In genomic region chr3:196638922-196639516, GRCh38 we compare ENCODE assay signal across 8 cellular contexts. TPM values are rescaled to one million over a fixed set of nuclear protein-coding genes. Genes with fewer than 3 reads are reported as not detected.
A peak's percentile ranks its signal among the peaks of the same experiment; 100 is the strongest.
DNase-seq lines count a peak whose midpoint lies in the region; ATAC-seq and TF ChIP-seq lines count a peak whose summit lies in the region.

No MANE protein-coding gene starts in this region.

- H3K27ac ChIP-seq in suprapubic skin: peak overlapping the region; percentile 79

- peaks cover 23% of the 10 kb centered on the region for H3K4me1 ChIP-seq in suprapubic skin

- no peaks in the 10 kb centered on the region for H3K9me3 Mint-ChIP-seq in activated T-helper 17 cell treated with anti-CD3 and anti-CD28 coated beads, Interleukin-2, amount 50 U/mL, for 72 hours

- DNase-seq in DMS53 treated with DMSO at 0.1 percent for 48 hours (lab: John Stamatoyannopoulos, UW; ENCODE audit: unreplicated experiment) (peak; percentile 5), suprapubic skin (ENCODE audit: low spot score in 2 of 2) (no peak), NCI-H226 (no peak)
- DNase-seq in stimulated activated CD4-positive, alpha-beta T cell treated with anti-CD3 and anti-CD28 coated beads, Interleukin-1b, Interleukin-23, amount 100 ng/mL, for 48 hours: no peak

- H3K4me3 ChIP-seq in iPS-18c (ENCODE audit: insufficient read depth, low read depth, low read length): peak overlapping the region; percentile 31; the same call in 1 of the 2 replicates
- peak overlapping the region; percentile 62 for H3K4me3 ChIP-seq in suprapubic skin

- peaks cover 3% of the 10 kb centered on the region for H3K27me3 ChIP-seq in suprapubic skin

- peak overlapping the region; percentile 95 for H3K27ac Mint-ChIP-seq in activated T-helper 17 cell treated with anti-CD3 and anti-CD28 coated beads, Interleukin-2, amount 50 U/mL, for 72 hours

- H3K36me3 ChIP-seq in suprapubic skin: no peaks in the 10 kb centered on the region

- 31% methylated on average over 19 of the region's 19 CpGs for WGBS in suprapubic skin

- peaks cover 33% of the 10 kb centered on the region for H3K36me3 Mint-ChIP-seq in activated T-helper 17 cell treated with anti-CD3 and anti-CD28 coated beads, Interleukin-2, amount 50 U/mL, for 72 hours (ENCODE audit: low read depth)

- peak overlapping the region; percentile 99 for H3K4me3 Mint-ChIP-seq in activated T-helper 17 cell treated with anti-CD3 and anti-CD28 coated beads, Interleukin-2, amount 50 U/mL, for 72 hours

- H3K27me3 Mint-ChIP-seq in activated T-helper 17 cell treated with anti-CD3 and anti-CD28 coated beads, Interleukin-2, amount 50 U/mL, for 72 hours: no peaks in the 10 kb centered on the region

- no peak for TF ChIP-seq EP300 in suprapubic skin (IDR thresholded peaks at IDR 0.05)

- H3K9me3 ChIP-seq in iPS-18c (ENCODE audit: control insufficient read depth, insufficient read depth, low read length) (no peaks in the 10 kb centered on the region), suprapubic skin (no peaks in the 10 kb centered on the region)

- TF ChIP-seq POLR2A in suprapubic skin (IDR thresholded peaks at IDR 0.05): no peak

- no peak for TF ChIP-seq CTCF in suprapubic skin (IDR thresholded peaks at IDR 0.05)

- peak; percentile 4 for ATAC-seq in HG02870 (IDR thresholded peaks at IDR 0.05; ENCODE audit: unreplicated experiment)
- ATAC-seq in activated T-helper 17 cell treated with anti-CD3 and anti-CD28 coated beads, Interleukin-2, amount 50 U/mL, for 72 hours (replicated peaks): no peak
- no peak for ATAC-seq in HG03039 (IDR thresholded peaks at IDR 0.05; ENCODE audit: unreplicated experiment)

- peaks cover 35% of the 10 kb centered on the region for H3K4me1 Mint-ChIP-seq in activated T-helper 17 cell treated with anti-CD3 and anti-CD28 coated beads, Interleukin-2, amount 50 U/mL, for 72 hours

RNA-seq across cellular contexts. Expression of gene NRROS, which starts 0.5 kb away (rescaled TPM):
- total RNA-seq in activated T-helper 17 cell treated with anti-CD3 and anti-CD28 coated beads, Interleukin-2, amount 50 U/mL, for 72 hours: 10 to 100 TPM; 26.5 to 42.3 TPM
- total RNA-seq in suprapubic skin: 1 to 10 TPM in 3 of 4 donors, under 1 TPM in 1; 0.95 to 4.5 (median 1.5) TPM

Comparison
In these comparisons a context has a peak if more than half of its experiments do, and no peak if none do; other contexts are left out.
1. RNA of gene NRROS, which starts 0.5 kb away (total RNA-seq): 26.5 to 42.3 TPM in activated T-helper 17 cell treated with anti-CD3 and anti-CD28 coated beads, Interleukin-2, amount 50 U/mL, for 72 hours; 0.95 to 4.5 TPM in suprapubic skin; every median in the first group is over 4 times any median in the second.